In genomic region chr9:22031664-22032411, GRCh38 we compare ENCODE assay signal across 1 cellular context.
TF ChIP-seq lines count a peak whose summit lies in the region.

No MANE protein-coding gene starts in this region.

TF ChIP-seq in IMR-90, 13 proteins besides CTCF, POLR2A, EP300 and RAD21:
- no peak for TF ChIP-seq NFE2L2 (IDR thresholded peaks at IDR 0.05; ENCODE audit: low read depth, low read length)
- no peak for TF ChIP-seq MXI1 (IDR thresholded peaks at IDR 0.05; ENCODE audit: borderline replicate concordance, low read depth, low read length)
- no peak for TF ChIP-seq RFX5 (IDR thresholded peaks at IDR 0.05; ENCODE audit: low read depth, low read length)
- no peak for TF ChIP-seq BHLHE40 (IDR thresholded peaks at IDR 0.05; ENCODE audit: low read depth, low read length)
- TF ChIP-seq USF2 (IDR thresholded peaks at IDR 0.05; ENCODE audit: low read depth, low read length), result no peak
- TF ChIP-seq MAFK (IDR thresholded peaks at IDR 0.05; ENCODE audit: low read depth, low read length), result no peak
- no peak for TF ChIP-seq RCOR1 (IDR thresholded peaks at IDR 0.05; ENCODE audit: insufficient replicate concordance, low read length)
- TF ChIP-seq CHD1 (IDR thresholded peaks at IDR 0.05; ENCODE audit: low read depth, low read length), result no peak
- no peak for TF ChIP-seq FOS (IDR thresholded peaks at IDR 0.05; ENCODE audit: low read depth, low read length)
- no peak for TF ChIP-seq MAZ (IDR thresholded peaks at IDR 0.05; ENCODE audit: borderline replicate concordance, low read depth, low read length)
- no peak for TF ChIP-seq ELK1 (IDR thresholded peaks at IDR 0.05; ENCODE audit: borderline replicate concordance, low read depth, low read length)
- TF ChIP-seq CEBPB (IDR thresholded peaks at IDR 0.05; ENCODE audit: low read depth, low read length), result no peak
- no peak for TF ChIP-seq SMC3 (IDR thresholded peaks at IDR 0.05; ENCODE audit: low read depth, low read length)
